ENCODE assay signal across 22 cellular contexts in the genomic region with DNA sequence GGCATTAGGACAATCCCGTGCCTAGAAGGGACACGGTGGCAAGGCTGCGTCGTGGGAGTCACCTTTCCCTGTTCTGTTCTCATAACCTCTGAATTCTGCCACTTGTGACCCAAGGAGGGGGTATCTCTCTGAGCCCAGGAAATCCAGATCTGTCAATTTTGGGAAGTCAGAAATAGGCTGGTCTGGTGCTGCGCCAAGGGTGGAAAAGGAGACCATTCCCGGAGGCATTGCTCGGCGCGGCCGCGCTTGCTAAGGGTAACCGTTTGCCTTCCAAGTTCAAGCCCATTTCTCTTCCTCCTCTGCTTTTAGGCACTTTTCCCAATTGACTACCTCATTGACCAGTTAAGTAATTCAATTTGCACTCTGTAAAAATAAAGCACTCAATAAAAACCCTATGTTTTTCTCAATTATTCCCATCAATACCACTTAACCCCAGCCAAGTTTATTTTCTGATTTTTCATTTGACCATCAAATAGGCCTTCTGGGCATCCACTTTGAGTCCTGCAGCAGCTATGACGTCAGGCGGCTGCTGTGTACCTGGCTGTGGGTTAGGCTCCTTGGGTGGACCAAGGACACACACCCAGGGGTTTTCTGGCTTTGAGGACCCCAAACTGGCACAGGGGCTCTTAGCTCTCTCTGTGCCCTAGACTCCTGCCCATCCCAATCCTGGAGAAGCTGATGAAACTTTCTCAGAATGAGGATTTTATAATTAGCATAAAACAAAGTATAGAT.
"Had no signal": no experiment of that assay in that cellular context is flagged by ENCODE, and none has a peak within 500 bp of the region (broad histone marks: within the 10 kb centered on the region; RNA-seq: fewer than 3 reads in every experiment).

No MANE protein-coding gene starts in this region.

- H3K4me3 Mint-ChIP-seq: central memory CD8-positive, alpha-beta T cell; dendritic cell treated with granulocyte-macrophage colony-stimulating factor and Interleukin-4, amounts not matched to agents 40 ng/mL and 50 ng/mL, for 4 days; immature natural killer cell; natural killer cell; neural progenitor cell; stimulated activated memory B cell treated with anti-CD40 and anti-IgM and Interleukin-4, amounts not matched to agents 10 μg/mL and 1 μg/mL and 100 μg/mL, for 72 hours; stimulated activated naive CD8-positive, alpha-beta T cell treated with anti-CD3 and anti-CD28 coated beads, Interleukin-15, amount 100 ng/mL, for 72 hours had no signal

- H3K4me1 Mint-ChIP-seq: central memory CD8-positive, alpha-beta T cell; immature natural killer cell; natural killer cell; stimulated activated memory B cell treated with anti-CD40 and anti-IgM and Interleukin-4, amounts not matched to agents 10 μg/mL and 1 μg/mL and 100 μg/mL, for 72 hours; stimulated activated naive CD8-positive, alpha-beta T cell treated with anti-CD3 and anti-CD28 coated beads, Interleukin-15, amount 100 ng/mL, for 72 hours had no signal

- ATAC-seq: gastroesophageal sphincter; left colon; left ventricle myocardium superior; mucosa of descending colon; natural killer cell; right lobe of liver; stimulated activated memory B cell treated with anti-CD40 and anti-IgM and Interleukin-4, amounts not matched to agents 10 μg/mL and 1 μg/mL and 100 μg/mL, for 72 hours; stimulated activated naive CD8-positive, alpha-beta T cell treated with anti-CD3 and anti-CD28 coated beads, Interleukin-15, amount 100 ng/mL, for 72 hours had no signal

- H3K4me1 ChIP-seq: spleen had no signal

- H3K9me3 ChIP-seq: esophagus squamous epithelium, gastroesophageal sphincter, mucosa of descending colon, ovary, right lobe of liver, spleen, testis, transverse colon had no signal

- H3K4me3 ChIP-seq: esophagus squamous epithelium, gastroesophageal sphincter, mucosa of descending colon, neural progenitor cell, ovary, right lobe of liver, spleen, testis, transverse colon had no signal

- H3K36me3 ChIP-seq: esophagus squamous epithelium, gastroesophageal sphincter, neural progenitor cell, ovary, right lobe of liver, spleen, transverse colon had no signal

- H3K27ac ChIP-seq: esophagus squamous epithelium, neural progenitor cell, ovary, right lobe of liver, spleen, testis had no signal

- DNase-seq: esophagus squamous epithelium; foreskin fibroblast; glutamatergic neuron; immature natural killer cell; left colon; left ventricle myocardium superior; natural killer cell; stimulated activated CD4-positive, alpha-beta T cell treated with anti-CD3 and anti-CD28 coated beads, Interleukin-15, amount 100 ng/mL, for 24 hours; stimulated activated CD4-positive, alpha-beta T cell treated with anti-CD3 and anti-CD28 coated beads, Interleukin-1b, Interleukin-23, amount 100 ng/mL, for 48 hours; stimulated activated CD4-positive, alpha-beta T cell treated with anti-CD3 and anti-CD28 coated beads, Interleukin-4, amount 100 ng/mL, for 24 hours; stimulated activated naive CD8-positive, alpha-beta T cell treated with anti-CD3 and anti-CD28 coated beads, Interleukin-15, amount 100 ng/mL, for 72 hours; testis; transverse colon had no signal

- H3K27me3 ChIP-seq: gastroesophageal sphincter, neural progenitor cell, ovary, right lobe of liver, testis had no signal

- H3K9me3 Mint-ChIP-seq: central memory CD8-positive, alpha-beta T cell; dendritic cell treated with granulocyte-macrophage colony-stimulating factor and Interleukin-4, amounts not matched to agents 40 ng/mL and 50 ng/mL, for 4 days; immature natural killer cell; natural killer cell; neural progenitor cell; stimulated activated memory B cell treated with anti-CD40 and anti-IgM and Interleukin-4, amounts not matched to agents 10 μg/mL and 1 μg/mL and 100 μg/mL, for 72 hours; stimulated activated naive CD8-positive, alpha-beta T cell treated with anti-CD3 and anti-CD28 coated beads, Interleukin-15, amount 100 ng/mL, for 72 hours had no signal

- H3K36me3 Mint-ChIP-seq: immature natural killer cell; natural killer cell; neural progenitor cell; stimulated activated memory B cell treated with anti-CD40 and anti-IgM and Interleukin-4, amounts not matched to agents 10 μg/mL and 1 μg/mL and 100 μg/mL, for 72 hours had no signal

- H3K27ac Mint-ChIP-seq: dendritic cell treated with granulocyte-macrophage colony-stimulating factor and Interleukin-4, amounts not matched to agents 40 ng/mL and 50 ng/mL, for 4 days; immature natural killer cell; natural killer cell; neural progenitor cell; stimulated activated memory B cell treated with anti-CD40 and anti-IgM and Interleukin-4, amounts not matched to agents 10 μg/mL and 1 μg/mL and 100 μg/mL, for 72 hours; stimulated activated naive CD8-positive, alpha-beta T cell treated with anti-CD3 and anti-CD28 coated beads, Interleukin-15, amount 100 ng/mL, for 72 hours had no signal
